Comparison of ENCODE assay signal across 15 cellular contexts in the genomic region with DNA sequence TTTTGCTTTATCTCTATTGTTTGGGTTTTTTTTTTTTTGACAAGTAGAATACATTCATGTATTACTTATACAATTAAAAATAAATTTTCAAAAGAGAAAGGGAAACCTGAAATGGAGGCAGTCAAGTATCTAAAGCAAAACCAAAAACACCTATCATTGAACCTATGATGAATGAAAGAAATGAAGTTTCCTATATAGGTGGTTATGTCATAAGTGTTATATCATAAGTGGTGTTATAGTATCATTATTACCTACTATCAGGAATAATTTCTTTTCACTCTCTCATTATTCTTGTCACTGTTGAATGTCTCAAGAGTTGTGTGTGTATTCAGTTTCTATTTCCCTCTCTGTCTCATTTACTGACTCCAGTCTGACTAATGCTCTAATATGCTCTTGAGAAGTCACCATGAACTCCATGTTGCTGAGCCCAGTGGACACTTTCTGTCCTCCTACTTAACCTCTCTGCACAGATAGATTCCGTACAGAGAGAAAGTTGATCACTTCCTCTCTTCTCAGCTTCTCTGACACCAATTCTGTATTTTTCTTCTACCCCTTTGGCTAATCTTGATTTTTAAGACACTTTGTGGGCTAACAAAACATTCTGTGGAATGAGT. TPM values are rescaled to one million over a fixed set of nuclear protein-coding genes. Genes with fewer than 3 reads are reported as not detected.
DNase-seq lines count a peak whose midpoint lies in the region; ATAC-seq, FAIRE-seq and TF ChIP-seq lines count a peak whose summit lies in the region.
"Had no signal": no experiment of that assay in that cellular context is flagged by ENCODE, and none has a peak within 500 bp of the region (broad histone marks: within the 10 kb centered on the region; RNA-seq: fewer than 3 reads in every experiment).

No MANE protein-coding gene starts in this region.

- DNase-seq in astrocyte (ENCODE audit: low read depth) (peak; percentile 33), mesenchymal stem cell (peak; percentile 66), NCI-H526 treated with DMSO at 0.1 percent for 48 hours (lab: John Stamatoyannopoulos, UW) (no peak), left lobe of liver (ENCODE audit: low spot score) (no peak), KBM-7 (no peak), erythroblast (lab: John Stamatoyannopoulos, UW) (no peak)
- DNase-seq: CD8-positive, alpha-beta T cell; NK-92 treated with Interleukin-12 subunit alpha and Interleukin-12 subunit beta, amount 100 ng/mL, for 24 hours; stimulated activated CD4-positive, alpha-beta T cell treated with anti-CD3 and anti-CD28 coated beads, Interleukin-4, amount 100 ng/mL, for 4 hours; stomach had no signal

- H4K8ac ChIP-seq in mesenchymal stem cell (ENCODE audit: low read length): no peak overlapping the region

- no peak overlapping the region for H2AK5ac ChIP-seq in mesenchymal stem cell (ENCODE audit: low read length, severe bottlenecking)

- peaks cover 2% of the 10 kb centered on the region for H3K9me3 Mint-ChIP-seq in astrocyte (ENCODE audit: unreplicated experiment)
- H3K9me3 Mint-ChIP-seq: CD8-positive, alpha-beta T cell; memory B cell; T-helper 2 cell treated with Interferon-gamma antibody and Interleukin-4, amounts not matched to agents 5 μg/mL and 100 μg/mL, for 36 hours had no signal

- FAIRE-seq in astrocyte (lab: Jason Lieb, UNC): no peak

- no peak overlapping the region for H3K14ac ChIP-seq in mesenchymal stem cell (ENCODE audit: low read length in 2 of 2)

- peaks cover 3% of the 10 kb centered on the region for H4K20me1 ChIP-seq in astrocyte (ENCODE audit: insufficient read depth, low read length)

- no peak overlapping the region for H2BK15ac ChIP-seq in mesenchymal stem cell (ENCODE audit: low read depth, poor library complexity, severe bottlenecking)

- no peak overlapping the region for H3K9ac ChIP-seq in astrocyte (ENCODE audit: low read length)
- peak overlapping the region; percentile 49 for H3K9ac ChIP-seq in mesenchymal stem cell (ENCODE audit: low read length)

- peaks cover 16% of the 10 kb centered on the region for H3K79me1 ChIP-seq in mesenchymal stem cell (replicated peaks; ENCODE audit: low read length, poor library complexity, severe bottlenecking)

- H3K4me1 ChIP-seq in astrocyte (ENCODE audit: insufficient read depth, low read length): peaks cover 22% of the 10 kb centered on the region
- no peaks in the 10 kb centered on the region for H3K4me1 ChIP-seq in mesenchymal stem cell (ENCODE audit: control insufficient read depth, insufficient read depth, low read depth, low read length)
- H3K4me1 ChIP-seq: prostate gland had no signal

- H3K27ac Mint-ChIP-seq in astrocyte (ENCODE audit: unreplicated experiment): peak overlapping the region; percentile 50
- H3K27ac Mint-ChIP-seq: CD8-positive, alpha-beta T cell; memory B cell; T-helper 2 cell treated with Interferon-gamma antibody and Interleukin-4, amounts not matched to agents 5 μg/mL and 100 μg/mL, for 36 hours had no signal

- no peaks in the 10 kb centered on the region for H3K27me3 ChIP-seq in astrocyte (ENCODE audit: insufficient read depth, low read length)
- no peaks in the 10 kb centered on the region for H3K27me3 ChIP-seq in mesenchymal stem cell (ENCODE audit: control insufficient read depth in 1 of 2, insufficient read depth in 1 of 2, low read length in 2 of 2)
- H3K27me3 ChIP-seq: stomach had no signal

- H3K4me2 ChIP-seq in astrocyte (ENCODE audit: low read length): no peak overlapping the region
- no peak overlapping the region for H3K4me2 ChIP-seq in mesenchymal stem cell (ENCODE audit: low read length, poor library complexity, severe bottlenecking)

- H3K27ac ChIP-seq in astrocyte (ENCODE audit: low read depth, low read length) (no peak overlapping the region), mesenchymal stem cell (ENCODE audit: low read length, poor library complexity, severe bottlenecking) (no peak overlapping the region)
- H3K27ac ChIP-seq: prostate gland, stomach had no signal

- H3K9me3 ChIP-seq in astrocyte (ENCODE audit: insufficient read depth, low read depth, low read length) (no peaks in the 10 kb centered on the region), mesenchymal stem cell (ENCODE audit: control insufficient read depth, low read length) (no peaks in the 10 kb centered on the region)
- H3K9me3 ChIP-seq: prostate gland, stomach had no signal

- WGBS in mesenchymal stem cell: 73% methylated on average over 1 of the region's 1 CpG

- H3K4me3 Mint-ChIP-seq in astrocyte (ENCODE audit: unreplicated experiment): peak overlapping the region; percentile 1
- H3K4me3 Mint-ChIP-seq: CD8-positive, alpha-beta T cell; memory B cell; T-helper 2 cell treated with Interferon-gamma antibody and Interleukin-4, amounts not matched to agents 5 μg/mL and 100 μg/mL, for 36 hours had no signal

- H3K27me3 Mint-ChIP-seq in astrocyte (ENCODE audit: low read depth, unreplicated experiment): no peaks in the 10 kb centered on the region

- no peak overlapping the region for H3K18ac ChIP-seq in mesenchymal stem cell (ENCODE audit: low read depth in 1 of 2, low read length in 2 of 2)

- peaks cover 24% of the 10 kb centered on the region for H3K4me1 Mint-ChIP-seq in astrocyte (ENCODE audit: low read depth, unreplicated experiment)
- H3K4me1 Mint-ChIP-seq: memory B cell had no signal

- no peak overlapping the region for H2BK5ac ChIP-seq in mesenchymal stem cell (ENCODE audit: low read depth, low read length, poor library complexity, severe bottlenecking)

- no peak overlapping the region for H2BK12ac ChIP-seq in mesenchymal stem cell (ENCODE audit: low read length in 2 of 2)

- peak; percentile 54 for ATAC-seq in GM19395 (IDR thresholded peaks at IDR 0.05; ENCODE audit: unreplicated experiment)
- peak; percentile 55 for ATAC-seq in HG03280 (IDR thresholded peaks at IDR 0.05; ENCODE audit: unreplicated experiment)
- no peak for ATAC-seq in left lobe of liver
- ATAC-seq: CD8-positive, alpha-beta T cell had no signal

- H3K36me3 ChIP-seq in astrocyte (ENCODE audit: insufficient read depth, low read length): no peaks in the 10 kb centered on the region
- H3K36me3 ChIP-seq in mesenchymal stem cell (ENCODE audit: control insufficient read depth in 1 of 2, insufficient read depth in 2 of 2, low read depth in 1 of 2, low read length in 2 of 2): no peaks in the 10 kb centered on the region
- H3K36me3 ChIP-seq: prostate gland, stomach had no signal

- no peak overlapping the region for H4K91ac ChIP-seq in mesenchymal stem cell (ENCODE audit: low read length)

- H3K4ac ChIP-seq in mesenchymal stem cell (ENCODE audit: low read depth in 1 of 2, low read length in 2 of 2): no peak overlapping the region

- H3K79me2 ChIP-seq in astrocyte (ENCODE audit: insufficient read depth, low read length): peaks cover 72% of the 10 kb centered on the region

- in situ Hi-C loops in KBM-7 (cut with MboI; ENCODE audit: low pct_unique_long_range_greater_than_20kb, low sequenced_read_pairs): no loop called here

- no peak overlapping the region for H3K23ac ChIP-seq in mesenchymal stem cell (ENCODE audit: low read length in 2 of 2)

- no peak for TF ChIP-seq POLR2A in erythroblast (IDR thresholded peaks at IDR 0.05; ENCODE audit: low read length)

- no peak overlapping the region for H2BK120ac ChIP-seq in mesenchymal stem cell (ENCODE audit: low read depth, low read length)

- H3K4me3 ChIP-seq in astrocyte (ENCODE audit: insufficient read depth, low read depth, low read length): no peak overlapping the region
- peak overlapping the region in 1 of 2 experiments; percentile 26 for H3K4me3 ChIP-seq in mesenchymal stem cell (ENCODE audit: insufficient read depth in 1 of 2, low read depth in 1 of 2, low read length in 2 of 2)
- H3K4me3 ChIP-seq: prostate gland, stomach had no signal

- no peak for TF ChIP-seq CTCF in astrocyte (IDR thresholded peaks at IDR 0.05; ENCODE audit: insufficient read depth, low read depth, low read length)

- H3K36me3 Mint-ChIP-seq in astrocyte (ENCODE audit: low read depth, unreplicated experiment): peaks cover 6% of the 10 kb centered on the region
- H3K36me3 Mint-ChIP-seq: CD8-positive, alpha-beta T cell; memory B cell had no signal

- H2AFZ ChIP-seq in astrocyte (ENCODE audit: low read depth, low read length): no peak overlapping the region
- H2AFZ ChIP-seq in mesenchymal stem cell (ENCODE audit: low read depth, low read length): no peak overlapping the region

RNA-seq across cellular contexts. Expression of a gene that starts 49.9 kb away (rescaled TPM):
- total RNA-seq in astrocyte (44.2 and 45.3 TPM in 2 replicates), left lobe of liver (5.3 TPM)
- polyA plus RNA-seq in mesenchymal stem cell (2013, experiment 1 of 2): 8.5 TPM
- polyA plus RNA-seq in mesenchymal stem cell (2013, experiment 2 of 2): 7.6 TPM
- total RNA-seq: CD8-positive, alpha-beta T cell had no signal

Comparison
In these comparisons a context has a peak if more than half of its experiments do, and no peak if none do; other contexts are left out.
1. DNase-seq: peak in astrocyte (single experiment) and mesenchymal stem cell (single experiment); none in NCI-H526 treated with DMSO at 0.1 percent for 48 hours (single experiment), left lobe of liver (single experiment), KBM-7 (single experiment) and erythroblast (0 of 2).